In genomic region chr10:2917926-2918325, GRCh38 we compare ENCODE assay signal across 21 cellular contexts.
DNase-seq lines count a peak whose midpoint lies in the region; ATAC-seq and TF ChIP-seq lines count a peak whose summit lies in the region.
"Had no signal": no experiment of that assay in that cellular context is flagged by ENCODE, and none has a peak within 500 bp of the region (broad histone marks: within the 10 kb centered on the region; RNA-seq: fewer than 3 reads in every experiment).

No MANE protein-coding gene starts in this region.

- H3K9me3 Mint-ChIP-seq in H9 = peaks cover 4 to 7% of the 10 kb centered on the region in 2 experiments; a peak in 3 of 5 replicates
- no peaks in the 10 kb centered on the region for H3K9me3 Mint-ChIP-seq in effector memory CD8-positive, alpha-beta T cell
- H3K9me3 Mint-ChIP-seq: CD4-positive, alpha-beta T cell had no signal

- H4K8ac ChIP-seq in H9 (replicated peaks; ENCODE audit: insufficient read length, low read depth, low read length) = no peak overlapping the region
- H4K8ac ChIP-seq in neuronal stem cell (ENCODE audit: low read depth, low read length) = no peak overlapping the region

- H3K4ac ChIP-seq in H9 (ENCODE audit: low read depth, low read length) (no peak overlapping the region), neuronal stem cell (ENCODE audit: low read length) (no peak overlapping the region)

- H3K18ac ChIP-seq in H9 (ENCODE audit: insufficient read length, low read depth, low read length) = no peak overlapping the region
- peak overlapping the region; percentile 73 for H3K18ac ChIP-seq in neuronal stem cell (ENCODE audit: low read length)

- H3K4me3 Mint-ChIP-seq in H9 = no peak overlapping the region
- no peak overlapping the region for H3K4me3 Mint-ChIP-seq in effector memory CD8-positive, alpha-beta T cell
- H3K4me3 Mint-ChIP-seq: CD4-positive, alpha-beta T cell had no signal

- H2AK5ac ChIP-seq in H9 (ENCODE audit: insufficient read length, low read length) (no peak overlapping the region), neuronal stem cell (ENCODE audit: low read depth, low read length) (no peak overlapping the region)

- no CpG with 5 or more reads among the region's 10 CpGs for WGBS in H9 (ENCODE audit: extremely low coverage, insufficient read length, low lambda C conversion rate)
- no CpG with 5 or more reads among the region's 10 CpGs for WGBS in neuronal stem cell (ENCODE audit: extremely low coverage in 2 of 2, insufficient read length in 2 of 2, insufficient replicate concordance in 1 of 2), 2 donors
- WGBS in gastroesophageal sphincter (ENCODE audit: low coverage in 1 of 2), 2 donors = 79 to 82% methylated on average over 4 to 8 of the region's 10 CpGs

- H3K27me3 ChIP-seq in H9 (ENCODE audit: insufficient read depth, low read length) = no peaks in the 10 kb centered on the region
- H3K27me3 ChIP-seq in neuronal stem cell (ENCODE audit: control insufficient read depth in 3 of 3, insufficient read depth in 3 of 3, low read depth in 1 of 3, low read length in 3 of 3) = no peaks in the 10 kb centered on the region
- peaks cover 23% of the 10 kb centered on the region for H3K27me3 ChIP-seq in gastroesophageal sphincter
- H3K27me3 ChIP-seq: BLaER1 had no signal

- H2BK15ac ChIP-seq in H9 (ENCODE audit: low read depth, low read length) (no peak overlapping the region), neuronal stem cell (ENCODE audit: low read length) (peak overlapping the region; percentile 65)

- H2BK120ac ChIP-seq in H9 (ENCODE audit: low read depth, low read length, poor library complexity, severe bottlenecking) = no peak overlapping the region
- H2BK120ac ChIP-seq in neuronal stem cell (ENCODE audit: low read depth, low read length) = no peak overlapping the region

- H3K23ac ChIP-seq in H9 (ENCODE audit: insufficient read length, low read depth, low read length) (no peak overlapping the region), neuronal stem cell (ENCODE audit: low read depth, low read length, poor library complexity) (no peak overlapping the region)

- H3K9ac ChIP-seq in H9 (ENCODE audit: extremely low read depth, insufficient read length, low read length) (no peak overlapping the region), neuronal stem cell (ENCODE audit: low read depth, low read length, poor library complexity) (no peak overlapping the region)
- H3K9ac ChIP-seq: BLaER1 had no signal

- peak overlapping the region in 2 of 3 experiments; percentile 73 to 93; a peak in 3 of 7 replicates for H3K27ac Mint-ChIP-seq in H9
- H3K27ac Mint-ChIP-seq in effector memory CD8-positive, alpha-beta T cell = no peak overlapping the region
- H3K27ac Mint-ChIP-seq: CD4-positive, alpha-beta T cell had no signal

- H4K91ac ChIP-seq in H9 (ENCODE audit: insufficient read length, low read depth, low read length) = no peak overlapping the region
- H4K91ac ChIP-seq in neuronal stem cell (ENCODE audit: low read depth, low read length, poor library complexity) = no peak overlapping the region

- no peaks in the 10 kb centered on the region for H3K4me1 ChIP-seq in H9 (ENCODE audit: insufficient read depth, low read length)
- peaks cover 0 to 4% of the 10 kb centered on the region in 2 donors for H3K4me1 ChIP-seq in neuronal stem cell (ENCODE audit: control insufficient read depth in 2 of 2, insufficient read depth in 1 of 2, low read depth in 1 of 2, low read length in 2 of 2)
- no peaks in the 10 kb centered on the region for H3K4me1 ChIP-seq in gastroesophageal sphincter
- H3K4me1 ChIP-seq: A549 had no signal

- H3K27ac ChIP-seq in H9 (ENCODE audit: insufficient read length, low read depth, low read length) (no peak overlapping the region), neuronal stem cell (replicated peaks; ENCODE audit: low read length) (no peak overlapping the region), gastroesophageal sphincter (no peak overlapping the region)
- H3K27ac ChIP-seq: A549, BLaER1, SJSA1 had no signal

- H3K23me2 ChIP-seq in H9 (ENCODE audit: insufficient read length, low read depth, low read length, poor library complexity, severe bottlenecking) = no peaks in the 10 kb centered on the region

- no peak overlapping the region for H4K5ac ChIP-seq in H9 (ENCODE audit: insufficient read length, low read depth, low read length)

- H2BK5ac ChIP-seq in H9 (ENCODE audit: insufficient read length, low read length) = no peak overlapping the region
- peak overlapping the region; percentile 72 for H2BK5ac ChIP-seq in neuronal stem cell (ENCODE audit: low read length)

- H3K36me3 Mint-ChIP-seq in H9 (ENCODE audit: insufficient read depth in 1 of 3, low read depth in 3 of 3) = peaks cover 0 to 9% (median 0%) of the 10 kb centered on the region in 3 experiments; a peak in 2 of 7 replicates
- H3K36me3 Mint-ChIP-seq in effector memory CD8-positive, alpha-beta T cell (ENCODE audit: insufficient read depth) = no peaks in the 10 kb centered on the region

- DNase-seq in COLO668 (lab: John Stamatoyannopoulos, UW; ENCODE audit: unreplicated experiment) = peak; percentile 31
- DNase-seq in H9 = no peak
- peak; percentile 27 for DNase-seq in iPS-NIHi7 (ENCODE audit: extremely low spot score)
- DNase-seq in neuronal stem cell (ENCODE audit: low spot score) = no peak
- DNase-seq in HuH-7.5 (ENCODE audit: low spot score) = no peak
- no peak for DNase-seq in effector memory CD8-positive, alpha-beta T cell
- DNase-seq: Calu3; CD4-positive, alpha-beta T cell; DMS153; GDM1; GOT3; MG63; NCI-H1930; NCI-H510A treated with DMSO at 0.1 percent for 48 hours; NCI-H82 had no signal

- H3K4me3 ChIP-seq in neuronal stem cell (ENCODE audit: low read length in 2 of 2) = no peak overlapping the region
- no peak overlapping the region for H3K4me3 ChIP-seq in gastroesophageal sphincter
- H3K4me3 ChIP-seq: A549, BLaER1, K562, MG63, SJSA1 had no signal

- ATAC-seq in HG03378 (IDR thresholded peaks at IDR 0.05; ENCODE audit: unreplicated experiment) (no peak), gastroesophageal sphincter (no peak)
- ATAC-seq in effector memory CD8-positive, alpha-beta T cell (replicated peaks) = no peak
- ATAC-seq: A549, K562 had no signal

- no peak overlapping the region for H2AFZ ChIP-seq in H9 (ENCODE audit: low read length)
- H2AFZ ChIP-seq in neuronal stem cell (ENCODE audit: low read length) = no peak overlapping the region

- peaks cover 27 to 29% of the 10 kb centered on the region in 2 experiments for H3K4me1 Mint-ChIP-seq in H9
- H3K4me1 Mint-ChIP-seq in effector memory CD8-positive, alpha-beta T cell (ENCODE audit: low read depth in 2 of 2) = no peaks in the 10 kb centered on the region

- TF ChIP-seq EP300 in gastroesophageal sphincter (IDR thresholded peaks at IDR 0.05) = no peak

- H3K9me3 ChIP-seq in H9 (ENCODE audit: control insufficient read depth, low read depth, low read length) (no peaks in the 10 kb centered on the region), neuronal stem cell (replicated peaks in 1 of 2; ENCODE audit: control insufficient read depth in 2 of 2, insufficient read depth in 1 of 2, low read depth in 1 of 2, low read length in 2 of 2) (no peaks in the 10 kb centered on the region), gastroesophageal sphincter (no peaks in the 10 kb centered on the region)
- H3K9me3 ChIP-seq: A549, BLaER1, MG63, SJSA1 had no signal

- H3K36me3 ChIP-seq in neuronal stem cell (replicated peaks in 1 of 2; ENCODE audit: control insufficient read depth in 2 of 2, insufficient read depth in 2 of 2, low read length in 2 of 2) (no peaks in the 10 kb centered on the region), gastroesophageal sphincter (no peaks in the 10 kb centered on the region)
- H3K36me3 ChIP-seq: BLaER1, MG63, SJSA1 had no signal

- no peaks in the 10 kb centered on the region for H4K20me1 ChIP-seq in H9 (ENCODE audit: control insufficient read depth, insufficient read depth, insufficient read length)
- H4K20me1 ChIP-seq: BLaER1 had no signal

- H3K14ac ChIP-seq in H9 (ENCODE audit: insufficient read depth, low read length) (no peak overlapping the region), neuronal stem cell (ENCODE audit: low read length) (no peak overlapping the region)

- H3T11ph ChIP-seq in H9 (ENCODE audit: low read length) = no peak overlapping the region

- H2BK12ac ChIP-seq in H9 (ENCODE audit: insufficient read length, low read depth, low read length) (no peak overlapping the region), neuronal stem cell (ENCODE audit: low read length) (no peak overlapping the region)

- H3K4me2 ChIP-seq in H9 (ENCODE audit: insufficient read depth, insufficient read length, low read length) (no peak overlapping the region), neuronal stem cell (ENCODE audit: insufficient read depth, low read length, poor library complexity, severe bottlenecking) (no peak overlapping the region)
- H3K4me2 ChIP-seq: A549, BLaER1 had no signal

- H3K79me1 ChIP-seq in H9 (ENCODE audit: insufficient read depth, low read depth, low read length, poor library complexity, severe bottlenecking) (no peaks in the 10 kb centered on the region), neuronal stem cell (ENCODE audit: low read depth, low read length) (no peaks in the 10 kb centered on the region)

- H3K79me2 ChIP-seq in H9 (ENCODE audit: insufficient read depth, low read length) = no peaks in the 10 kb centered on the region

- TF ChIP-seq CTCF in H9 (conservative IDR thresholded peaks at IDR 0.05) (no peak), gastroesophageal sphincter (IDR thresholded peaks at IDR 0.05) (no peak)

- H2BK20ac ChIP-seq in H9 (ENCODE audit: low read depth, low read length, poor library complexity, severe bottlenecking) = no peak overlapping the region

- no peak for TF ChIP-seq POLR2A in gastroesophageal sphincter (IDR thresholded peaks at IDR 0.05)

- no peak overlapping the region for H3K56ac ChIP-seq in H9 (ENCODE audit: insufficient read length, low read depth, low read length)

- no peaks in the 10 kb centered on the region; the same call in 1 of the 2 replicates for H3K27me3 Mint-ChIP-seq in H9 (ENCODE audit: low read depth)
- peaks cover 45 to 72% of the 10 kb centered on the region in 2 donors for H3K27me3 Mint-ChIP-seq in effector memory CD8-positive, alpha-beta T cell

Comparison
In these comparisons a context has a peak if more than half of its experiments do, and no peak if none do; other contexts are left out.
1. DNase-seq: peak in COLO668 (single experiment) and iPS-NIHi7 (single experiment); none in H9 (single experiment), neuronal stem cell (single experiment), HuH-7.5 (single experiment) and effector memory CD8-positive, alpha-beta T cell (0 of 3).
2. H3K27ac Mint-ChIP-seq: peak in H9 (2 of 3); none in effector memory CD8-positive, alpha-beta T cell (0 of 2).